In genomic region chrX:39577976-39578962, GRCh38 we compare ENCODE assay signal across 8 cellular contexts.
DNase-seq lines count a peak whose midpoint lies in the region; ATAC-seq and TF ChIP-seq lines count a peak whose summit lies in the region.

No MANE protein-coding gene starts in this region.

- peak overlapping the region in 2 of 8 donors; percentile 49 to 85 for H3K27ac Mint-ChIP-seq in CD8-positive, alpha-beta memory T cell
- peak overlapping the region; percentile 66 for H3K27ac Mint-ChIP-seq in activated T-cell treated with anti-CD3 and anti-CD28 coated beads, Interleukin-2, amount 50 U/mL, for 72 hours
- H3K27ac Mint-ChIP-seq in Caco-2 (ENCODE audit: unreplicated experiment) = no peak overlapping the region

- no peaks in the 10 kb centered on the region for H3K79me2 ChIP-seq in Karpas-422 (ENCODE audit: low read length)

- CTCF ChIA-PET in CD8-positive, alpha-beta memory T cell (lab: Charles Lee) = no interaction called here
- CTCF ChIA-PET in Caco-2 (lab: Charles Lee) = no interaction called here

- no peak overlapping the region for H3K4me3 ChIP-seq in CD8-positive, alpha-beta memory T cell (ENCODE audit: low read length)
- H3K4me3 ChIP-seq in Karpas-422 (ENCODE audit: low read length) (no peak overlapping the region), Caco-2 (ENCODE audit: low read depth, low read length) (no peak overlapping the region)

- H3K27ac ChIP-seq in CD8-positive, alpha-beta memory T cell (ENCODE audit: low read depth, low read length) = no peak overlapping the region
- H3K27ac ChIP-seq in Karpas-422 (ENCODE audit: low read length) = no peak overlapping the region

- peak overlapping the region; percentile 18 to 78 (median 61) for H3K4me3 Mint-ChIP-seq in CD8-positive, alpha-beta memory T cell
- peak overlapping the region; percentile 56 to 76 for H3K4me3 Mint-ChIP-seq in activated T-cell treated with anti-CD3 and anti-CD28 coated beads, Interleukin-2, amount 50 U/mL, for 72 hours
- H3K4me3 Mint-ChIP-seq in Caco-2 (ENCODE audit: unreplicated experiment) = no peak overlapping the region

- POLR2A ChIA-PET in CD8-positive, alpha-beta memory T cell (lab: Charles Lee) = no interaction called here
- POLR2A ChIA-PET in Caco-2 (lab: Charles Lee) = no interaction called here

- no peaks in the 10 kb centered on the region for H3K9me3 ChIP-seq in CD8-positive, alpha-beta memory T cell (ENCODE audit: low read length)
- no peaks in the 10 kb centered on the region for H3K9me3 ChIP-seq in Karpas-422 (ENCODE audit: low read length)
- no peaks in the 10 kb centered on the region for H3K9me3 ChIP-seq in Caco-2

- no peaks in the 10 kb centered on the region for H4K20me1 ChIP-seq in Karpas-422 (ENCODE audit: insufficient read depth, low read depth, low read length)

- intact Hi-C loops in Caco-2 (cut with micrococcal nuclease; ENCODE audit: unreplicated experiment) = no loop called here

- no peak overlapping the region for H3K4me2 ChIP-seq in Karpas-422 (ENCODE audit: low read depth, low read length, poor library complexity, severe bottlenecking)

- no peaks in the 10 kb centered on the region for H3K27me3 ChIP-seq in CD8-positive, alpha-beta memory T cell (ENCODE audit: insufficient read depth, low read length, poor library complexity, severe bottlenecking)
- no peaks in the 10 kb centered on the region for H3K27me3 ChIP-seq in Karpas-422 (ENCODE audit: low read length)
- H3K27me3 ChIP-seq in Caco-2 (replicated peaks; ENCODE audit: control insufficient read depth, insufficient read depth, low read length) = no peaks in the 10 kb centered on the region

- peak; percentile 93 for ATAC-seq in GM21515 (IDR thresholded peaks at IDR 0.05; ENCODE audit: unreplicated experiment)
- ATAC-seq in activated T-cell treated with anti-CD3 and anti-CD28 coated beads, Interleukin-2, amount 50 U/mL, for 72 hours (replicated peaks in 1 of 2) = peak; percentile 94 to 96

- H2AFZ ChIP-seq in Karpas-422 (ENCODE audit: low read length) = no peak overlapping the region

- TF ChIP-seq CTCF in Caco-2 (IDR thresholded peaks at IDR 0.05; ENCODE audit: insufficient read depth in 1 of 2, low read depth in 1 of 2, low read length in 1 of 2, severe bottlenecking in 1 of 2, unreplicated experiment in 1 of 2) = no peak

- peaks cover 0 to 5% of the 10 kb centered on the region in 2 donors for H3K27me3 Mint-ChIP-seq in CD8-positive, alpha-beta memory T cell
- H3K27me3 Mint-ChIP-seq in activated T-cell treated with anti-CD3 and anti-CD28 coated beads, Interleukin-2, amount 50 U/mL, for 72 hours (ENCODE audit: low read depth) = peaks cover 12% of the 10 kb centered on the region
- no peaks in the 10 kb centered on the region for H3K27me3 Mint-ChIP-seq in Caco-2 (ENCODE audit: insufficient read depth, unreplicated experiment)

- H3K4me1 ChIP-seq in CD8-positive, alpha-beta memory T cell (ENCODE audit: insufficient read depth, low read length) = no peaks in the 10 kb centered on the region
- peaks cover 7% of the 10 kb centered on the region for H3K4me1 ChIP-seq in Karpas-422 (ENCODE audit: low read length)
- H3K4me1 ChIP-seq in Caco-2 = no peaks in the 10 kb centered on the region

- no peaks in the 10 kb centered on the region for H3K9me2 ChIP-seq in Karpas-422 (replicated peaks; ENCODE audit: insufficient read depth, low read length)

- no peak overlapping the region for H3K9ac ChIP-seq in Karpas-422 (ENCODE audit: low read length)

- BruUV-seq in Caco-2 (replicated peaks; lab: Mats Ljungman, UMichigan) = no TSS peak

- H3K9me3 Mint-ChIP-seq in CD8-positive, alpha-beta memory T cell = no peaks in the 10 kb centered on the region
- H3K9me3 Mint-ChIP-seq in activated T-cell treated with anti-CD3 and anti-CD28 coated beads, Interleukin-2, amount 50 U/mL, for 72 hours = no peaks in the 10 kb centered on the region
- no peaks in the 10 kb centered on the region for H3K9me3 Mint-ChIP-seq in Caco-2 (ENCODE audit: unreplicated experiment)

- DNase-seq in CD8-positive, alpha-beta memory T cell = peak in 1 of 5 donors; percentile 14
- DNase-seq in Karpas-422 (peak; percentile 60), Caco-2 (no peak), NOMO-1 treated with DMSO at 0.1 percent for 48 hours (lab: John Stamatoyannopoulos, UW; ENCODE audit: unreplicated experiment) (no peak), NCI-H345 treated with DMSO at 0.1 percent for 48 hours (lab: John Stamatoyannopoulos, UW; ENCODE audit: unreplicated experiment) (no peak)
- DNase-seq in activated T-cell treated with anti-CD3 and anti-CD28 coated beads, Interleukin-2, amount 50 U/mL, for 72 hours = peak; percentile 72 to 83
- peak in 3 of 4 experiments; percentile 7 to 50 (median 33) for DNase-seq in stimulated activated CD4-positive, alpha-beta T cell treated with anti-CD3 and anti-CD28 coated beads, Interleukin-1b, Interleukin-23, amount 100 ng/mL, for 24 hours (ENCODE audit: low read depth in 4 of 4, low spot score in 1 of 4)

- H3K4me1 Mint-ChIP-seq in CD8-positive, alpha-beta memory T cell = peaks cover 2 to 9% (median 4%) of the 10 kb centered on the region in 3 donors
- H3K4me1 Mint-ChIP-seq in activated T-cell treated with anti-CD3 and anti-CD28 coated beads, Interleukin-2, amount 50 U/mL, for 72 hours (ENCODE audit: low read depth) = peaks cover 36% of the 10 kb centered on the region
- H3K4me1 Mint-ChIP-seq in Caco-2 (ENCODE audit: low read depth, unreplicated experiment) = no peaks in the 10 kb centered on the region

- no peaks in the 10 kb centered on the region for H3K36me3 Mint-ChIP-seq in CD8-positive, alpha-beta memory T cell
- H3K36me3 Mint-ChIP-seq in activated T-cell treated with anti-CD3 and anti-CD28 coated beads, Interleukin-2, amount 50 U/mL, for 72 hours (ENCODE audit: insufficient read depth in 2 of 2) = no peaks in the 10 kb centered on the region
- H3K36me3 Mint-ChIP-seq in Caco-2 (ENCODE audit: insufficient read depth, unreplicated experiment) = no peaks in the 10 kb centered on the region

- no peaks in the 10 kb centered on the region for H3K36me3 ChIP-seq in CD8-positive, alpha-beta memory T cell (ENCODE audit: insufficient read depth, low read length)
- H3K36me3 ChIP-seq in Karpas-422 (ENCODE audit: insufficient read depth, low read length) = no peaks in the 10 kb centered on the region
- no peaks in the 10 kb centered on the region for H3K36me3 ChIP-seq in Caco-2 (ENCODE audit: control insufficient read depth, insufficient read depth, low read length)

Comparison
In these comparisons a context has a peak if more than half of its experiments do, and no peak if none do; other contexts are left out.
1. DNase-seq: peak in Karpas-422 (single experiment), activated T-cell treated with anti-CD3 and anti-CD28 coated beads, Interleukin-2, amount 50 U/mL, for 72 hours (2 of 2) and stimulated activated CD4-positive, alpha-beta T cell treated with anti-CD3 and anti-CD28 coated beads, Interleukin-1b, Interleukin-23, amount 100 ng/mL, for 24 hours (3 of 4); none in Caco-2 (0 of 2), NOMO-1 treated with DMSO at 0.1 percent for 48 hours (single experiment) and NCI-H345 treated with DMSO at 0.1 percent for 48 hours (single experiment).